In genomic region chr7:100832281-100832633, GRCh38 we compare ENCODE assay signal across 19 cellular contexts. TPM values are rescaled to one million over a fixed set of nuclear protein-coding genes. Genes with fewer than 3 reads are reported as not detected.
DNase-seq lines count a peak whose midpoint lies in the region; ATAC-seq, FAIRE-seq and TF ChIP-seq lines count a peak whose summit lies in the region.
"Had no signal": no experiment of that assay in that cellular context is flagged by ENCODE, and none has a peak within 500 bp of the region (broad histone marks: within the 10 kb centered on the region; RNA-seq: fewer than 3 reads in every experiment).

No MANE protein-coding gene starts in this region.

- in situ Hi-C loops in HepG2 (cut with HindIII; ENCODE audit: extremely low pct_ligation_motif_present, low pct_unique_long_range_greater_than_20kb): no loop called here
- in situ Hi-C loops in transverse colon (cut with MboI; ENCODE audit: low pct_ligation_motif_present in 1 of 4, low pct_unique_long_range_greater_than_20kb in 1 of 4, low sequenced_read_pairs in 3 of 4): no loop called here

- H3K36me3 ChIP-seq in HepG2 (replicated peaks in 1 of 2; ENCODE audit: control insufficient read depth in 1 of 2, insufficient read depth in 2 of 2, low read length in 2 of 2) (no peaks in the 10 kb centered on the region), transverse colon (no peaks in the 10 kb centered on the region)

- WGBS in HepG2 (ENCODE audit: low lambda C conversion rate): 37% methylated on average over 5 of the region's 5 CpGs
- 66 to 77% methylated on average over 3 to 5 of the region's 5 CpGs for WGBS in transverse colon (ENCODE audit: low coverage in 1 of 2), 2 donors

- H2AFZ ChIP-seq in HepG2 (ENCODE audit: low read length): no peak overlapping the region
- H2AFZ ChIP-seq: GM23338 had no signal

- H3K4me3 ChIP-seq in HepG2 (replicated peaks in 1 of 3; ENCODE audit: insufficient read depth in 1 of 3, low read depth in 2 of 3, low read length in 3 of 3): peak overlapping the region; percentile 31 to 53 (median 34); a peak in 2 of 6 replicates
- no peak overlapping the region for H3K4me3 ChIP-seq in transverse colon
- H3K4me3 ChIP-seq: GM23338 had no signal

- ATAC-seq in HepG2 (no peak), left lobe of liver (no peak), HG03139 (IDR thresholded peaks at IDR 0.05; ENCODE audit: unreplicated experiment) (no peak)
- ATAC-seq: GM23338 had no signal

- TF ChIP-seq CTCF in RWPE1 (conservative IDR thresholded peaks at IDR 0.05; ENCODE audit: low read depth) (no peak), HepG2 (CRISPR knock-in tag; IDR thresholded peaks at IDR 0.05) (no peak), neural crest cell (conservative IDR thresholded peaks at IDR 0.05) (no peak), transverse colon (IDR thresholded peaks at IDR 0.05) (no peak)

- H3K4me1 Mint-ChIP-seq in neural crest cell: peaks cover 37% of the 10 kb centered on the region

- peak overlapping the region; percentile 23 for H3K4me3 Mint-ChIP-seq in neural crest cell
- H3K4me3 Mint-ChIP-seq: B cell; CD4-positive, alpha-beta T cell; GM23338 had no signal

- peaks cover 82% of the 10 kb centered on the region for H3K4me1 ChIP-seq in HepG2 (ENCODE audit: insufficient read depth, low read length)
- H3K4me1 ChIP-seq in transverse colon: peaks cover 6 to 40% (median 28%) of the 10 kb centered on the region in 4 donors

- no peaks in the 10 kb centered on the region for H3K9me3 Mint-ChIP-seq in neural crest cell
- H3K9me3 Mint-ChIP-seq: CD4-positive, alpha-beta T cell had no signal

- H3K27me3 Mint-ChIP-seq in neural crest cell (ENCODE audit: low read depth): peaks cover 3% of the 10 kb centered on the region

- no peaks in the 10 kb centered on the region for H3K9me3 ChIP-seq in HepG2 (ENCODE audit: low read length)
- no peaks in the 10 kb centered on the region for H3K9me3 ChIP-seq in transverse colon

- TF ChIP-seq EP300 in HepG2 (IDR thresholded peaks at IDR 0.05; ENCODE audit: low read depth in 2 of 2, low read length in 2 of 2) (no peak), HepG2 (CRISPR knock-in tag; IDR thresholded peaks at IDR 0.05; ENCODE audit: borderline replicate concordance) (no peak), transverse colon (IDR thresholded peaks at IDR 0.05; ENCODE audit: low read depth) (no peak)

- H3K36me3 Mint-ChIP-seq in neural crest cell (ENCODE audit: low read depth): peaks cover 2% of the 10 kb centered on the region

- peak overlapping the region; percentile 78 for H3K4me2 ChIP-seq in HepG2 (ENCODE audit: low read depth, low read length)
- H3K4me2 ChIP-seq: GM23338 had no signal

- no peak for TF ChIP-seq RAD21 in HepG2 (CRISPR knock-in tag; IDR thresholded peaks at IDR 0.05)

- CTCF ChIA-PET in RWPE1 (lab: Yijun Ruan, JAX) (interaction anchor here (0.9 to 1.2 kb wide), 4 partner anchors 19 to 112 kb away, joined by 3 to 5 read pairs (median 4); partner anchors contain the start of gene EPO), HepG2 (lab: Yijun Ruan, JAX; ENCODE audit: low intra/inter-chr PET ratio, low total read pairs) (no interaction called here)

- H3K27ac Mint-ChIP-seq in neural crest cell (ENCODE audit: unreplicated experiment): no peak overlapping the region
- H3K27ac Mint-ChIP-seq: B cell; CD4-positive, alpha-beta T cell; GM23338 had no signal

- POLR2A ChIA-PET in RWPE1 (lab: Yijun Ruan, JAX; ENCODE audit: low non-redundant PET) (no interaction called here), HepG2 (lab: Yijun Ruan, JAX) (interaction anchor here (0.8 to 2.7 kb wide), 16 partner anchors 12 to 246 kb away, joined by 3 to 39 read pairs (median 4); partner anchors contain the start of genes EPO, FBXO24, MOSPD3 and POP7)

- DNase-seq in RWPE1 (ENCODE audit: low spot score) (no peak), HepG2 (ENCODE audit: low spot score) (no peak), neural crest cell (ENCODE audit: low read depth, low spot score) (no peak), transverse colon (no peak), NCI-H1105 (lab: John Stamatoyannopoulos, UW) (no peak), hypothalamus (lab: John Stamatoyannopoulos, UW) (no peak), left lobe of liver (ENCODE audit: low spot score) (no peak)
- DNase-seq: ACHN; C1 segment of cervical spinal cord; CD4-positive, alpha-beta T cell; DMS153; DMS79 treated with DMSO at 0.1 percent for 48 hours; EL; H7 had no signal

- intact Hi-C loops in HepG2 (cut with micrococcal nuclease; ENCODE audit: unreplicated experiment) (no loop called here), transverse colon (cut with DNase I; ENCODE audit: low total_unique reads) (no loop called here)

- peak overlapping the region; percentile 44 for H3K9ac ChIP-seq in HepG2 (ENCODE audit: insufficient read depth, low read depth, low read length)

- H3K27me3 ChIP-seq in HepG2 (ENCODE audit: control insufficient read depth in 1 of 2, insufficient read depth in 2 of 2, low read length in 2 of 2) (no peaks in the 10 kb centered on the region), transverse colon (peaks cover 14% of the 10 kb centered on the region)

- no peak for FAIRE-seq in HepG2 (lab: Jason Lieb, UNC)
- FAIRE-seq: G401.6, GM12891 had no signal

- TF ChIP-seq POLR2A in HepG2 (IDR thresholded peaks at IDR 0.05; ENCODE audit: insufficient read depth in 1 of 2, low read depth in 2 of 2, low read length in 2 of 2) (no peak), transverse colon (IDR thresholded peaks at IDR 0.05) (no peak)

- H3K27ac ChIP-seq in RWPE1: peak overlapping the region; percentile 10; the same call in 1 of the 2 replicates
- H3K27ac ChIP-seq in HepG2 (ENCODE audit: extremely low read length, insufficient read depth, low read length): peak overlapping the region; percentile 71
- peak overlapping the region; percentile 10 to 78 (median 43) for H3K27ac ChIP-seq in transverse colon

- no peaks in the 10 kb centered on the region for H4K20me1 ChIP-seq in HepG2 (ENCODE audit: insufficient read depth, low read length)

- no TSS peak for BruUV-seq in HepG2 (replicated peaks; lab: Mats Ljungman, UMichigan)

- H3K79me2 ChIP-seq in HepG2 (ENCODE audit: insufficient read depth, low read length): peaks cover 9% of the 10 kb centered on the region

RNA-seq across cellular contexts. Expression of gene EPHB4, which starts 4.9 kb away (rescaled TPM):
- total RNA-seq in HepG2 (2016; rRNA removed; fragmentation: Illumina TruSeq; extraction: Trizol): 43.7 and 69.6 TPM in 2 replicates
- total RNA-seq in HepG2 (2016; cell fraction: cytosol; rRNA removed; fragmentation: Illumina TruSeq; extraction: Trizol; ENCODE audit: low read depth): 115 and 125 TPM in 2 replicates
- total RNA-seq in HepG2 (2016; cell fraction: insoluble cytoplasmic fraction; rRNA removed; fragmentation: Illumina TruSeq; extraction: Trizol): 33.6 and 74.6 TPM in 2 replicates
- total RNA-seq in HepG2 (2016; cell fraction: membrane; rRNA removed; fragmentation: Illumina TruSeq; extraction: Trizol): 93.1 and 103 TPM in 2 replicates
- 48.0 and 55.0 TPM in 2 replicates for total RNA-seq in HepG2 (2016; cell fraction: nucleus; rRNA removed; fragmentation: Illumina TruSeq; extraction: Trizol)
- polyA plus RNA-seq in HepG2 (2011; rRNA removed): 61.4 and 68.6 TPM in 2 replicates
- polyA plus RNA-seq in HepG2 (2011; cell fraction: cytosol; rRNA removed): 64.7 and 70.1 TPM in 2 replicates
- polyA plus RNA-seq in HepG2 (2011; cell fraction: nucleus; rRNA removed): 67.4 and 70.1 TPM in 2 replicates
- 41.3 and 63.8 TPM in 2 replicates for polyA plus RNA-seq in HepG2 (2012)
- polyA plus RNA-seq in HepG2 (2016; cell fraction: cytosol; fragmentation: Illumina TruSeq; extraction: Trizol; ENCODE audit: low read depth): 21.4 and 23.9 TPM in 2 replicates
- polyA plus RNA-seq in HepG2 (2016; cell fraction: insoluble cytoplasmic fraction; fragmentation: Illumina TruSeq; extraction: Trizol; ENCODE audit: low read depth): 33.0 and 43.1 TPM in 2 replicates
- polyA plus RNA-seq in HepG2 (2016; cell fraction: membrane; fragmentation: Illumina TruSeq; extraction: Trizol; ENCODE audit: low read depth): 52.7 and 65.5 TPM in 2 replicates
- polyA plus RNA-seq in HepG2 (2016; cell fraction: nucleus; fragmentation: Illumina TruSeq; extraction: Trizol; ENCODE audit: insufficient read depth, low read depth): 79.2 and 79.8 TPM in 2 replicates
- 43.5 and 157 TPM in 2 replicates for polyA minus RNA-seq in HepG2 (2011; rRNA and poly(A)+ RNA removed; ENCODE audit: low replicate concordance)
- polyA minus RNA-seq in HepG2 (2011; cell fraction: cytosol; rRNA and poly(A)+ RNA removed): 51.4 and 51.7 TPM in 2 replicates
- polyA minus RNA-seq in HepG2 (2011; cell fraction: nucleus; rRNA and poly(A)+ RNA removed): 43.1 and 44.5 TPM in 2 replicates
- total RNA-seq in neural crest cell: 80.4 and 84.5 TPM in 2 replicates
- total RNA-seq in transverse colon: 10 to 100 TPM; 23.2 to 95.5 (median 43.5) TPM
- 48.8 TPM for total RNA-seq in left lobe of liver

RNA-seq across cellular contexts. Expression of gene SLC12A9, which starts 20.3 kb away (rescaled TPM):
- total RNA-seq in HepG2 (2016; rRNA removed; fragmentation: Illumina TruSeq; extraction: Trizol) (5.4 and 16.6 TPM in 2 replicates), neural crest cell (25.2 and 27.7 TPM in 2 replicates), transverse colon (10 to 100 TPM; 21.0 to 46.2 (median 23.1) TPM), left lobe of liver (10.1 TPM)
- total RNA-seq in HepG2 (2016; cell fraction: cytosol; rRNA removed; fragmentation: Illumina TruSeq; extraction: Trizol; ENCODE audit: low read depth): 4.7 and 5.6 TPM in 2 replicates
- total RNA-seq in HepG2 (2016; cell fraction: insoluble cytoplasmic fraction; rRNA removed; fragmentation: Illumina TruSeq; extraction: Trizol): 5.6 and 18.2 TPM in 2 replicates
- 7.9 and 9.1 TPM in 2 replicates for total RNA-seq in HepG2 (2016; cell fraction: membrane; rRNA removed; fragmentation: Illumina TruSeq; extraction: Trizol)
- total RNA-seq in HepG2 (2016; cell fraction: nucleus; rRNA removed; fragmentation: Illumina TruSeq; extraction: Trizol): 14.7 and 18.3 TPM in 2 replicates
- polyA plus RNA-seq in HepG2 (2011; rRNA removed): 8.7 and 13.9 TPM in 2 replicates
- polyA plus RNA-seq in HepG2 (2011; cell fraction: cytosol; rRNA removed): 6.6 and 7.9 TPM in 2 replicates
- polyA plus RNA-seq in HepG2 (2011; cell fraction: nucleus; rRNA removed): 25.6 and 27.8 TPM in 2 replicates
- 6.2 and 8.0 TPM in 2 replicates for polyA plus RNA-seq in HepG2 (2012)
- 1.6 and 2.0 TPM in 2 replicates for polyA plus RNA-seq in HepG2 (2016; cell fraction: cytosol; fragmentation: Illumina TruSeq; extraction: Trizol; ENCODE audit: low read depth)
- polyA plus RNA-seq in HepG2 (2016; cell fraction: insoluble cytoplasmic fraction; fragmentation: Illumina TruSeq; extraction: Trizol; ENCODE audit: low read depth): 4.7 and 6.3 TPM in 2 replicates
- 4.0 and 4.6 TPM in 2 replicates for polyA plus RNA-seq in HepG2 (2016; cell fraction: membrane; fragmentation: Illumina TruSeq; extraction: Trizol; ENCODE audit: low read depth)
- 31.8 and 35.4 TPM in 2 replicates for polyA plus RNA-seq in HepG2 (2016; cell fraction: nucleus; fragmentation: Illumina TruSeq; extraction: Trizol; ENCODE audit: insufficient read depth, low read depth)
- polyA minus RNA-seq in HepG2 (2011; rRNA and poly(A)+ RNA removed; ENCODE audit: low replicate concordance): 12.3 and 25.2 TPM in 2 replicates
- polyA minus RNA-seq in HepG2 (2011; cell fraction: cytosol; rRNA and poly(A)+ RNA removed): 3.1 and 5.7 TPM in 2 replicates
- polyA minus RNA-seq in HepG2 (2011; cell fraction: nucleus; rRNA and poly(A)+ RNA removed): 4.0 and 6.5 TPM in 2 replicates

RNA-seq across cellular contexts. Expression of gene TRIP6, which starts 34.9 kb away (rescaled TPM):
- 0.38 TPM in 1 of 2 replicates, not detected in the other for total RNA-seq in HepG2 (2016; rRNA removed; fragmentation: Illumina TruSeq; extraction: Trizol)
- total RNA-seq in HepG2 (2016; cell fraction: cytosol; rRNA removed; fragmentation: Illumina TruSeq; extraction: Trizol; ENCODE audit: low read depth): 0.61 and 0.71 TPM in 2 replicates
- 0.22 and 0.35 TPM in 2 replicates for total RNA-seq in HepG2 (2016; cell fraction: insoluble cytoplasmic fraction; rRNA removed; fragmentation: Illumina TruSeq; extraction: Trizol)
- 0.15 and 0.41 TPM in 2 replicates for total RNA-seq in HepG2 (2016; cell fraction: membrane; rRNA removed; fragmentation: Illumina TruSeq; extraction: Trizol)
- total RNA-seq in HepG2 (2016; cell fraction: nucleus; rRNA removed; fragmentation: Illumina TruSeq; extraction: Trizol): 0.41 and 0.65 TPM in 2 replicates
- 0.30 and 0.34 TPM in 2 replicates for polyA plus RNA-seq in HepG2 (2011; rRNA removed)
- 0.13 and 0.21 TPM in 2 replicates for polyA plus RNA-seq in HepG2 (2011; cell fraction: cytosol; rRNA removed)
- polyA plus RNA-seq in HepG2 (2011; cell fraction: nucleus; rRNA removed): 0.99 and 1.1 TPM in 2 replicates
- 0.24 and 0.55 TPM in 2 replicates for polyA plus RNA-seq in HepG2 (2012)
- polyA plus RNA-seq in HepG2 (2016; cell fraction: cytosol; fragmentation: Illumina TruSeq; extraction: Trizol; ENCODE audit: low read depth): 0.20 and 0.31 TPM in 2 replicates
- polyA plus RNA-seq in HepG2 (2016; cell fraction: insoluble cytoplasmic fraction; fragmentation: Illumina TruSeq; extraction: Trizol; ENCODE audit: low read depth): 0.19 and 0.32 TPM in 2 replicates
- 0.09 and 0.10 TPM in 2 replicates for polyA plus RNA-seq in HepG2 (2016; cell fraction: membrane; fragmentation: Illumina TruSeq; extraction: Trizol; ENCODE audit: low read depth)
- 1.4 and 2.7 TPM in 2 replicates for polyA plus RNA-seq in HepG2 (2016; cell fraction: nucleus; fragmentation: Illumina TruSeq; extraction: Trizol; ENCODE audit: insufficient read depth, low read depth)
- polyA minus RNA-seq in HepG2 (2011; rRNA and poly(A)+ RNA removed; ENCODE audit: low replicate concordance): 0.32 and 43.8 TPM in 2 replicates
- polyA minus RNA-seq in HepG2 (2011; cell fraction: cytosol; rRNA and poly(A)+ RNA removed): 0.53 and 0.69 TPM in 2 replicates
- 0.62 and 0.90 TPM in 2 replicates for polyA minus RNA-seq in HepG2 (2011; cell fraction: nucleus; rRNA and poly(A)+ RNA removed)
- 34.8 and 39.7 TPM in 2 replicates for total RNA-seq in neural crest cell
- total RNA-seq in transverse colon: 10 to 100 TPM; 10.9 to 24.3 (median 21.2) TPM
- 24.6 TPM for total RNA-seq in left lobe of liver

RNA-seq across cellular contexts. Expression of gene SRRT, which starts 42.6 kb away (rescaled TPM):
- total RNA-seq in HepG2 (2016; rRNA removed; fragmentation: Illumina TruSeq; extraction: Trizol): 79.1 and 106 TPM in 2 replicates
- 11.8 and 17.5 TPM in 2 replicates for total RNA-seq in HepG2 (2016; cell fraction: cytosol; rRNA removed; fragmentation: Illumina TruSeq; extraction: Trizol; ENCODE audit: low read depth)
- total RNA-seq in HepG2 (2016; cell fraction: insoluble cytoplasmic fraction; rRNA removed; fragmentation: Illumina TruSeq; extraction: Trizol): 56.7 and 113 TPM in 2 replicates
- 21.7 and 29.6 TPM in 2 replicates for total RNA-seq in HepG2 (2016; cell fraction: membrane; rRNA removed; fragmentation: Illumina TruSeq; extraction: Trizol)
- 78.9 and 79.0 TPM in 2 replicates for total RNA-seq in HepG2 (2016; cell fraction: nucleus; rRNA removed; fragmentation: Illumina TruSeq; extraction: Trizol)
- polyA plus RNA-seq in HepG2 (2011; rRNA removed): 26.2 and 30.4 TPM in 2 replicates
- 9.4 and 12.5 TPM in 2 replicates for polyA plus RNA-seq in HepG2 (2011; cell fraction: cytosol; rRNA removed)
- 220 and 271 TPM in 2 replicates for polyA plus RNA-seq in HepG2 (2011; cell fraction: nucleus; rRNA removed)
- 52.9 and 58.7 TPM in 2 replicates for polyA plus RNA-seq in HepG2 (2012)
- 12.1 and 13.2 TPM in 2 replicates for polyA plus RNA-seq in HepG2 (2016; cell fraction: cytosol; fragmentation: Illumina TruSeq; extraction: Trizol; ENCODE audit: low read depth)
- polyA plus RNA-seq in HepG2 (2016; cell fraction: insoluble cytoplasmic fraction; fragmentation: Illumina TruSeq; extraction: Trizol; ENCODE audit: low read depth): 72.8 and 96.9 TPM in 2 replicates
- 17.7 and 23.3 TPM in 2 replicates for polyA plus RNA-seq in HepG2 (2016; cell fraction: membrane; fragmentation: Illumina TruSeq; extraction: Trizol; ENCODE audit: low read depth)
- polyA plus RNA-seq in HepG2 (2016; cell fraction: nucleus; fragmentation: Illumina TruSeq; extraction: Trizol; ENCODE audit: insufficient read depth, low read depth): 226 and 281 TPM in 2 replicates
- 23.1 and 63.7 TPM in 2 replicates for polyA minus RNA-seq in HepG2 (2011; rRNA and poly(A)+ RNA removed; ENCODE audit: low replicate concordance)
- 17.7 and 23.7 TPM in 2 replicates for polyA minus RNA-seq in HepG2 (2011; cell fraction: cytosol; rRNA and poly(A)+ RNA removed)
- 55.4 and 59.5 TPM in 2 replicates for polyA minus RNA-seq in HepG2 (2011; cell fraction: nucleus; rRNA and poly(A)+ RNA removed)
- 330 and 356 TPM in 2 replicates for total RNA-seq in neural crest cell
- 100 to 1,000 TPM in 2 of 4 donors, 10 to 100 TPM in 2; 64.6 to 217 (median 103) TPM for total RNA-seq in transverse colon
- total RNA-seq in left lobe of liver: 53.9 TPM

RNA-seq across cellular contexts. Expression of gene UFSP1, which starts 57.3 kb away (rescaled TPM):
- 2.8 and 3.3 TPM in 2 replicates for total RNA-seq in HepG2 (2016; rRNA removed; fragmentation: Illumina TruSeq; extraction: Trizol)
- total RNA-seq in HepG2 (2016; cell fraction: cytosol; rRNA removed; fragmentation: Illumina TruSeq; extraction: Trizol; ENCODE audit: low read depth): 1.7 and 2.1 TPM in 2 replicates
- total RNA-seq in HepG2 (2016; cell fraction: insoluble cytoplasmic fraction; rRNA removed; fragmentation: Illumina TruSeq; extraction: Trizol): 2.5 and 3.0 TPM in 2 replicates
- 1.7 and 2.0 TPM in 2 replicates for total RNA-seq in HepG2 (2016; cell fraction: membrane; rRNA removed; fragmentation: Illumina TruSeq; extraction: Trizol)
- 2.3 TPM in 2 replicates for total RNA-seq in HepG2 (2016; cell fraction: nucleus; rRNA removed; fragmentation: Illumina TruSeq; extraction: Trizol)
- 0.65 and 1.3 TPM in 2 replicates for polyA plus RNA-seq in HepG2 (2011; rRNA removed)
- 0.65 and 1.2 TPM in 2 replicates for polyA plus RNA-seq in HepG2 (2011; cell fraction: cytosol; rRNA removed)
- 2.0 and 2.5 TPM in 2 replicates for polyA plus RNA-seq in HepG2 (2011; cell fraction: nucleus; rRNA removed)
- 0.96 and 1.6 TPM in 2 replicates for polyA plus RNA-seq in HepG2 (2012)
- polyA plus RNA-seq in HepG2 (2016; cell fraction: cytosol; fragmentation: Illumina TruSeq; extraction: Trizol; ENCODE audit: low read depth): 0.41 and 0.42 TPM in 2 replicates
- 1.9 and 2.3 TPM in 2 replicates for polyA plus RNA-seq in HepG2 (2016; cell fraction: insoluble cytoplasmic fraction; fragmentation: Illumina TruSeq; extraction: Trizol; ENCODE audit: low read depth)
- polyA plus RNA-seq in HepG2 (2016; cell fraction: membrane; fragmentation: Illumina TruSeq; extraction: Trizol; ENCODE audit: low read depth): 0.65 and 0.74 TPM in 2 replicates
- 1.0 and 1.5 TPM in 2 replicates for polyA plus RNA-seq in HepG2 (2016; cell fraction: nucleus; fragmentation: Illumina TruSeq; extraction: Trizol; ENCODE audit: insufficient read depth, low read depth)
- polyA minus RNA-seq in HepG2 (2011; rRNA and poly(A)+ RNA removed; ENCODE audit: low replicate concordance): 5.4 and 9.8 TPM in 2 replicates
- 0.89 and 1.7 TPM in 2 replicates for polyA minus RNA-seq in HepG2 (2011; cell fraction: cytosol; rRNA and poly(A)+ RNA removed)
- polyA minus RNA-seq in HepG2 (2011; cell fraction: nucleus; rRNA and poly(A)+ RNA removed): 6.2 and 7.6 TPM in 2 replicates
- 4.4 and 4.6 TPM in 2 replicates for total RNA-seq in neural crest cell
- total RNA-seq in transverse colon: 10 to 100 TPM in 1 of 4 donors, 1 to 10 TPM in 2, not detected in 1; 1.3 to 19.1 (median 3.7) TPM
- 1.8 TPM for total RNA-seq in left lobe of liver

Comparison
In these comparisons a context has a peak if more than half of its experiments do, and no peak if none do; other contexts are left out.
1. H3K27ac ChIP-seq: peak in every context shown above with its lines; median percentile 71 in HepG2; 43 in transverse colon; 10 in RWPE1.
2. H3K4me3 ChIP-seq: peak in HepG2 (3 of 3); none in transverse colon (0 of 4).
3. RNA of gene TRIP6, which starts 34.9 kb away (total RNA-seq): 34.8 to 39.7 TPM in neural crest cell, 24.6 TPM in left lobe of liver (single experiment) and 10.9 to 24.3 TPM in transverse colon; 0.15 to 0.71 TPM in HepG2; every median in the first group is over 4 times any median in the second.